In genomic region chr10:19750972-19751371, GRCh38 we compare ENCODE assay signal across 25 cellular contexts.
"Had no signal": no experiment of that assay in that cellular context is flagged by ENCODE, and none has a peak within 500 bp of the region (broad histone marks: within the 10 kb centered on the region; RNA-seq: fewer than 3 reads in every experiment).

No MANE protein-coding gene starts in this region.

- H3K4me2 ChIP-seq: hepatocyte had no signal

- FAIRE-seq: endometrium had no signal

- H3K36me3 ChIP-seq: colonic mucosa, esophagus squamous epithelium, gastroesophageal sphincter, heart left ventricle, left lung, lower lobe of right lung had no signal

- H3K4me3 ChIP-seq: colonic mucosa, esophagus squamous epithelium, gastroesophageal sphincter, heart left ventricle, hepatocyte, left lung, lower lobe of right lung had no signal

- H3K79me2 ChIP-seq: hepatocyte had no signal

- H3K27me3 ChIP-seq: colonic mucosa, esophagus squamous epithelium, gastroesophageal sphincter, heart left ventricle, hepatocyte, left lung had no signal

- H3K9me3 ChIP-seq: colonic mucosa, esophagus squamous epithelium, left lung, lower lobe of right lung had no signal

- DNase-seq: colonic mucosa; cortex of kidney; effector CD8-positive, alpha-beta T cell; effector memory CD8-positive, alpha-beta T cell; endodermal cell; erythroblast; esophagus squamous epithelium; foreskin fibroblast; foreskin melanocyte; heart left ventricle; hypothalamus; immature natural killer cell; islet precursor cell; left cardiac atrium; left lung; left ventricle myocardium superior; lower lobe of right lung; mesendoderm; midbrain; naive thymus-derived CD4-positive, alpha-beta T cell had no signal

- ATAC-seq: effector memory CD8-positive, alpha-beta T cell; esophagus mucosa; gastroesophageal sphincter; heart left ventricle; left cardiac atrium; left lung; left ventricle myocardium superior; lower lobe of right lung; naive thymus-derived CD4-positive, alpha-beta T cell had no signal

- H3K4me1 ChIP-seq: colonic mucosa, esophagus squamous epithelium, gastroesophageal sphincter, heart left ventricle, left lung, lower lobe of right lung had no signal

- H3K27ac ChIP-seq: colonic mucosa, epithelial cell of prostate, esophagus squamous epithelium, gastroesophageal sphincter, heart left ventricle, hepatocyte, left lung, lower lobe of right lung had no signal

- H2AFZ ChIP-seq: hepatocyte had no signal
